Comparison of ENCODE assay signal across 8 cellular contexts in genomic region chr1:8217011-8217711, GRCh38.
A peak's percentile ranks its signal among the peaks of the same experiment; 100 is the strongest.
DNase-seq lines count a peak whose midpoint lies in the region; ATAC-seq and TF ChIP-seq lines count a peak whose summit lies in the region.

No MANE protein-coding gene starts in this region.

- H3K27me3 ChIP-seq in HUES6 (ENCODE audit: control insufficient read depth, insufficient read depth, low read length) (peaks cover 7% of the 10 kb centered on the region), ascending aorta (no peaks in the 10 kb centered on the region)

- peaks cover 88% of the 10 kb centered on the region for H3K27me3 Mint-ChIP-seq in stimulated activated memory B cell treated with anti-CD40 and anti-IgM and Interleukin-4, amounts not matched to agents 10 μg/mL and 1 μg/mL and 100 μg/mL, for 72 hours

- peak overlapping the region; percentile 63 for H3K9ac ChIP-seq in HUES6 (ENCODE audit: low read length)

- H3K36me3 Mint-ChIP-seq in stimulated activated memory B cell treated with anti-CD40 and anti-IgM and Interleukin-4, amounts not matched to agents 10 μg/mL and 1 μg/mL and 100 μg/mL, for 72 hours = no peaks in the 10 kb centered on the region

- no peak overlapping the region for H3K27ac Mint-ChIP-seq in stimulated activated memory B cell treated with anti-CD40 and anti-IgM and Interleukin-4, amounts not matched to agents 10 μg/mL and 1 μg/mL and 100 μg/mL, for 72 hours

- no peaks in the 10 kb centered on the region for H3K9me3 ChIP-seq in HUES6 (ENCODE audit: control insufficient read depth, insufficient read depth, low read depth, low read length)
- no peaks in the 10 kb centered on the region for H3K9me3 ChIP-seq in ascending aorta

- intact Hi-C loops in ascending aorta (cut with DNase I) = no loop called here

- no peak for ATAC-seq in stimulated activated memory B cell treated with anti-CD40 and anti-IgM and Interleukin-4, amounts not matched to agents 10 μg/mL and 1 μg/mL and 100 μg/mL, for 72 hours
- ATAC-seq in GM19395 (IDR thresholded peaks at IDR 0.05; ENCODE audit: unreplicated experiment) = no peak

- peak overlapping the region; percentile 50 for H3K4me3 ChIP-seq in HUES6 (ENCODE audit: low read depth, low read length)
- peak overlapping the region; percentile 45 to 67 for H3K4me3 ChIP-seq in ascending aorta

- H3K4me1 ChIP-seq in HUES6 (ENCODE audit: control insufficient read depth, insufficient read depth, low read length) (peaks cover 27% of the 10 kb centered on the region), ascending aorta (peaks cover 0 to 17% of the 10 kb centered on the region in 2 donors)

- no peak overlapping the region for H3K27ac ChIP-seq in HUES6 (ENCODE audit: low read depth, low read length)
- peak overlapping the region; percentile 34 to 61 for H3K27ac ChIP-seq in ascending aorta

- TF ChIP-seq CTCF in ascending aorta (IDR thresholded peaks at IDR 0.05) = no peak

- H3K4me3 Mint-ChIP-seq in stimulated activated memory B cell treated with anti-CD40 and anti-IgM and Interleukin-4, amounts not matched to agents 10 μg/mL and 1 μg/mL and 100 μg/mL, for 72 hours = peak overlapping the region; percentile 62

- H3K36me3 ChIP-seq in HUES6 (ENCODE audit: control insufficient read depth, insufficient read depth, low read length) (no peaks in the 10 kb centered on the region), ascending aorta (no peaks in the 10 kb centered on the region)

- DNase-seq in ascending aorta (ENCODE audit: low spot score in 2 of 2) (no peak), islet precursor cell (peak; percentile 84), T1000 (lab: John Stamatoyannopoulos, UW) (no peak), NCI-H2227 (lab: John Stamatoyannopoulos, UW; ENCODE audit: unreplicated experiment) (no peak), SK-N-DZ (ENCODE audit: low spot score) (no peak)

- H3K9me3 Mint-ChIP-seq in stimulated activated memory B cell treated with anti-CD40 and anti-IgM and Interleukin-4, amounts not matched to agents 10 μg/mL and 1 μg/mL and 100 μg/mL, for 72 hours = no peaks in the 10 kb centered on the region

- H3K4me1 Mint-ChIP-seq in stimulated activated memory B cell treated with anti-CD40 and anti-IgM and Interleukin-4, amounts not matched to agents 10 μg/mL and 1 μg/mL and 100 μg/mL, for 72 hours = no peaks in the 10 kb centered on the region
